13 cellular contexts compared by ENCODE assay signal in the genomic region with DNA sequence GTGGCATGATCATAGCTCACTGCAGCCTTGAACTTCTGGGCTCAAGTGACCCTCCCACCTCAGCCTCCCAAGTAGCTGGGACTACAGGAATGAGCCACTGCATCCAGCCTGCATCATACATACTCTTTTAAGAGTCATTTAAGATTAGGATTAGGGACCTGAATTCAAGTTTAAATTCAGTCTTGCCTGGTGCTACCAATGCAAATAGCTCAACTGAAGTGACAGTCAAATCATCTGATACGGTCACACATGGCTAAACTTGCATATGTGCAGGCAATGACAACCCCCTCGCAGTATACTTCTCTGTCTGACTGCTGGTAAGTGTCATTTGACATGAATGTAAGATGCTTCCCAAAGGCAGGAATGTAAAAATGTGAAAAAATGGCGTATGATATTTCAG. TPM values are rescaled to one million over a fixed set of nuclear protein-coding genes. Genes with fewer than 3 reads are reported as not detected.
A peak's percentile ranks its signal among the peaks of the same experiment; 100 is the strongest.
DNase-seq lines count a peak whose midpoint lies in the region; ATAC-seq and TF ChIP-seq lines count a peak whose summit lies in the region.
"Had no signal": no experiment of that assay in that cellular context is flagged by ENCODE, and none has a peak within 500 bp of the region (broad histone marks: within the 10 kb centered on the region; RNA-seq: fewer than 3 reads in every experiment).

No MANE protein-coding gene starts in this region.

- peak overlapping the region; percentile 49 to 90 (median 77) for H3K27ac Mint-ChIP-seq in CD14-positive monocyte

- no peak for TF ChIP-seq CTCF in CD14-positive monocyte (IDR thresholded peaks at IDR 0.05)
- no peak for TF ChIP-seq CTCF in OCI-LY3 (IDR thresholded peaks at IDR 0.05; ENCODE audit: low read depth, low read length)
- no peak for TF ChIP-seq CTCF in vagina (IDR thresholded peaks at IDR 0.05)

- H3K36me3 Mint-ChIP-seq in CD14-positive monocyte: peaks cover 9 to 10% of the 10 kb centered on the region in 2 donors

- no peaks in the 10 kb centered on the region for H3K27me3 ChIP-seq in OCI-LY3 (ENCODE audit: low read depth, low read length)
- no peaks in the 10 kb centered on the region for H3K27me3 ChIP-seq in vagina
- H3K27me3 ChIP-seq: hepatocyte, pancreas had no signal

- H3K27ac ChIP-seq in OCI-LY3 (ENCODE audit: low read length) (peak overlapping the region; percentile 97), vagina (no peak overlapping the region)
- H3K27ac ChIP-seq: hepatocyte, pancreas, WERI-Rb-1 had no signal

- H3K27me3 Mint-ChIP-seq in CD14-positive monocyte (ENCODE audit: low read depth in 3 of 3): peaks cover 57 to 72% (median 62%) of the 10 kb centered on the region in 3 donors

- TF ChIP-seq POLR2A in vagina (IDR thresholded peaks at IDR 0.05): no peak

- H2AFZ ChIP-seq in OCI-LY3 (ENCODE audit: low read depth, low read length): no peak overlapping the region
- H2AFZ ChIP-seq: hepatocyte had no signal

- no peak for DNase-seq in CD14-positive monocyte (ENCODE audit: low spot score)
- DNase-seq in vagina (ENCODE audit: extremely low spot score in 2 of 2): no peak
- no peak for DNase-seq in effector CD8-positive, alpha-beta T cell (lab: John Stamatoyannopoulos, UW)
- no peak for DNase-seq in NCI-H1436 treated with DMSO at 0.1 percent for 48 hours (lab: John Stamatoyannopoulos, UW)
- DNase-seq in DMS153 treated with DMSO at 0.1 percent for 48 hours (lab: John Stamatoyannopoulos, UW; ENCODE audit: unreplicated experiment): no peak
- DNase-seq: H9, NCI-H510A treated with DMSO at 0.1 percent for 48 hours, WERI-Rb-1 had no signal

- peak overlapping the region; percentile 32 to 71 for H3K4me3 Mint-ChIP-seq in CD14-positive monocyte
- H3K4me3 Mint-ChIP-seq: H9 had no signal

- peak overlapping the region; percentile 70 for H3K9ac ChIP-seq in OCI-LY3 (ENCODE audit: low read length)

- peak overlapping the region; percentile 61 for H3K4me3 ChIP-seq in OCI-LY3 (ENCODE audit: low read length)
- no peak overlapping the region for H3K4me3 ChIP-seq in vagina
- H3K4me3 ChIP-seq: hepatocyte, pancreas had no signal

- H3K36me3 ChIP-seq in OCI-LY3 (replicated peaks; ENCODE audit: low read depth, low read length): peaks cover 3% of the 10 kb centered on the region
- no peaks in the 10 kb centered on the region for H3K36me3 ChIP-seq in vagina
- H3K36me3 ChIP-seq: pancreas, WERI-Rb-1 had no signal

- ATAC-seq in GM19351 (IDR thresholded peaks at IDR 0.05; ENCODE audit: unreplicated experiment) (peak; percentile 52), HG02970 (IDR thresholded peaks at IDR 0.05; ENCODE audit: low FRiP score, unreplicated experiment) (peak; percentile 24)

- no peaks in the 10 kb centered on the region for H3K79me2 ChIP-seq in OCI-LY3 (ENCODE audit: low read length)
- H3K79me2 ChIP-seq: hepatocyte had no signal

- H3K4me2 ChIP-seq in OCI-LY3 (ENCODE audit: low read length): peak overlapping the region; percentile 83
- H3K4me2 ChIP-seq: hepatocyte had no signal

- H3K9me3 Mint-ChIP-seq in CD14-positive monocyte: peaks cover 0 to 1% (median 0%) of the 10 kb centered on the region in 7 donors

- H3K9me3 ChIP-seq in OCI-LY3 (ENCODE audit: insufficient read depth, low read length) (no peaks in the 10 kb centered on the region), vagina (no peaks in the 10 kb centered on the region)
- H3K9me3 ChIP-seq: pancreas had no signal

- H4K20me1 ChIP-seq in OCI-LY3 (ENCODE audit: insufficient read depth, low read length): no peaks in the 10 kb centered on the region

- peaks cover 55% of the 10 kb centered on the region for H3K4me1 ChIP-seq in OCI-LY3 (ENCODE audit: low read length)
- no peaks in the 10 kb centered on the region for H3K4me1 ChIP-seq in vagina
- H3K4me1 ChIP-seq: pancreas had no signal

- peaks cover 38% of the 10 kb centered on the region for H3K4me1 Mint-ChIP-seq in CD14-positive monocyte

- intact Hi-C loops in CD14-positive monocyte (cut with micrococcal nuclease): no loop called here
- intact Hi-C loops in vagina (cut with DNase I): no loop called here

RNA-seq across cellular contexts. Expression of gene TMEM131, which starts 31.8 kb away (rescaled TPM):
- 1 to 10 TPM; 7.0 to 8.2 TPM for polyA plus RNA-seq in CD14-positive monocyte
- total RNA-seq in vagina: 35.4 TPM

RNA-seq across cellular contexts. Expression of gene VWA3B, which starts 59.4 kb away (rescaled TPM):
- polyA plus RNA-seq in CD14-positive monocyte: not detected
- total RNA-seq in vagina: not detected
- total RNA-seq: H9, hepatocyte had no signal
